ENCODE assay signal across 9 cellular contexts in genomic region chr11:63829823-63830489, GRCh38. TPM values are rescaled to one million over a fixed set of nuclear protein-coding genes. Genes with fewer than 3 reads are reported as not detected.
A peak's percentile ranks its signal among the peaks of the same experiment; 100 is the strongest.
DNase-seq lines count a peak whose midpoint lies in the region; ATAC-seq and TF ChIP-seq lines count a peak whose summit lies in the region.
"Had no signal": no experiment of that assay in that cellular context is flagged by ENCODE, and none has a peak within 500 bp of the region (broad histone marks: within the 10 kb centered on the region; RNA-seq: fewer than 3 reads in every experiment).

No MANE protein-coding gene starts in this region.

- H3K36me3 ChIP-seq in A673 (ENCODE audit: insufficient read depth, low read length, poor library complexity, severe bottlenecking): peaks cover 27% of the 10 kb centered on the region
- peaks cover 0 to 28% (median 21%) of the 10 kb centered on the region in 9 donors for H3K36me3 ChIP-seq in heart left ventricle
- H3K36me3 ChIP-seq: prostate gland had no signal

- ATAC-seq in heart left ventricle (peak in 3 of 4 donors; percentile 47 to 60 (median 53)), GM19035 (IDR thresholded peaks at IDR 0.05; ENCODE audit: unreplicated experiment) (no peak), GM19455 (IDR thresholded peaks at IDR 0.05; ENCODE audit: unreplicated experiment) (no peak)

- H3K9me3 ChIP-seq in A673 (ENCODE audit: low read depth, low read length, poor library complexity, severe bottlenecking) (no peaks in the 10 kb centered on the region), heart left ventricle (no peaks in the 10 kb centered on the region)
- H3K9me3 ChIP-seq: prostate gland had no signal

- CTCF ChIA-PET in A673 (lab: Charles Lee) (interaction anchor here (0.5 to 0.8 kb wide), 2 partner anchors 79 to 147 kb away, joined by 4 to 5 read pairs; no protein-coding TSS in a partner anchor), RWPE1 (lab: Yijun Ruan, JAX) (no interaction called here)

- intact Hi-C loops in A673 (cut with micrococcal nuclease; ENCODE audit: unreplicated experiment): loop anchor here (5.0 to 10.0 kb wide), 2 partner anchors 63 to 145 kb away; partner anchors contain the start of genes COX8A and ZFTA
- intact Hi-C loops in heart left ventricle (cut with DNase I): no loop called here

- no TSS peak for BruUV-seq in A673 (replicated peaks; lab: Mats Ljungman, UMichigan)

- H3K27me3 ChIP-seq in A673 (replicated peaks; ENCODE audit: insufficient read depth, low read depth, low read length, poor library complexity): no peaks in the 10 kb centered on the region
- no peaks in the 10 kb centered on the region for H3K27me3 ChIP-seq in heart left ventricle

- no peak for TF ChIP-seq POLR2A in heart left ventricle (IDR thresholded peaks at IDR 0.05)

- H3K4me3 ChIP-seq in A673 (ENCODE audit: low read depth, low read length, poor library complexity, severe bottlenecking) (no peak overlapping the region), GM12865 (ENCODE audit: low read depth, low read length) (no peak overlapping the region), heart left ventricle (no peak overlapping the region)
- H3K4me3 ChIP-seq: prostate gland had no signal

- DNase-seq in A673 (ENCODE audit: low spot score): peak; percentile 72
- DNase-seq in GM12865 (ENCODE audit: low read depth): peak; percentile 28
- DNase-seq in RWPE1 (ENCODE audit: low spot score): no peak
- no peak for DNase-seq in heart left ventricle
- no peak for DNase-seq in AML-193 (lab: John Stamatoyannopoulos, UW)
- no peak for DNase-seq in NCI-H2029 (lab: John Stamatoyannopoulos, UW)

- WGBS in heart left ventricle, 4 donors: 80 to 84% (median 82%) methylated on average over 8 of the region's 8 CpGs

- TF ChIP-seq CTCF in A673 (conservative IDR thresholded peaks at IDR 0.05; ENCODE audit: low read depth, low read length) (peak; percentile 67), GM12865 (IDR thresholded peaks at IDR 0.05; ENCODE audit: insufficient read depth, low read depth, low read length, missing control alignments) (peak; percentile 29), RWPE1 (conservative IDR thresholded peaks at IDR 0.05; ENCODE audit: low read depth) (no peak), heart left ventricle (IDR thresholded peaks at IDR 0.05) (peak in 5 of 12 donors; percentile 5 to 33 (median 14))

- H3K4me1 ChIP-seq in A673 (ENCODE audit: insufficient read depth, low read length, poor library complexity, severe bottlenecking): no peaks in the 10 kb centered on the region
- H3K4me1 ChIP-seq in heart left ventricle: no peaks in the 10 kb centered on the region
- H3K4me1 ChIP-seq: prostate gland had no signal

- POLR2A ChIA-PET in A673 (lab: Charles Lee; ENCODE audit: low non-redundant PET) (interaction anchor here (0.6 kb wide), 1 partner anchor 37 kb away, joined by 5 read pairs; no protein-coding TSS in a partner anchor), RWPE1 (lab: Yijun Ruan, JAX; ENCODE audit: low non-redundant PET) (interaction anchor here (0.6 kb wide), 1 partner anchor 9 kb away, joined by 5 read pairs; no protein-coding TSS in a partner anchor)

- no peak overlapping the region for H3K27ac ChIP-seq in A673 (ENCODE audit: low read depth, low read length, poor library complexity, severe bottlenecking)
- peak overlapping the region; percentile 20 for H3K27ac ChIP-seq in RWPE1
- no peak overlapping the region for H3K27ac ChIP-seq in heart left ventricle
- H3K27ac ChIP-seq: prostate gland had no signal

RNA-seq across cellular contexts. Expression of gene MARK2, which starts 9.0 kb away (rescaled TPM):
- 54.9 and 61.7 TPM in 2 replicates for total RNA-seq in A673 (2021)
- total RNA-seq in heart left ventricle: 10 to 100 TPM; 26.7 to 53.5 (median 40.8) TPM
- polyA plus RNA-seq in heart left ventricle: 10 to 100 TPM; 17.0 to 34.3 TPM

RNA-seq across cellular contexts. Expression of gene SPINDOC, which starts 16.7 kb away (rescaled TPM):
- total RNA-seq in A673 (2021) (91.1 and 94.5 TPM in 2 replicates), heart left ventricle (10 to 100 TPM in 6 of 9 donors, 1 to 10 TPM in 3; 7.8 to 11.8 (median 10.6) TPM)
- 10 to 100 TPM; 11.6 to 12.0 TPM for polyA plus RNA-seq in heart left ventricle

Comparison
In these comparisons a context has a peak if more than half of its experiments do, and no peak if none do; other contexts are left out.
1. DNase-seq: peak in A673 (single experiment) and GM12865 (single experiment); none in RWPE1 (single experiment), heart left ventricle (0 of 5), AML-193 (0 of 2) and NCI-H2029 (single experiment).
2. ATAC-seq: peak in heart left ventricle (3 of 4); none in GM19035 (single experiment) and GM19455 (single experiment).